34 cellular contexts compared by ENCODE assay signal in genomic region chr1:170337413-170337994, GRCh38.
"Had no signal": no experiment of that assay in that cellular context is flagged by ENCODE, and none has a peak within 500 bp of the region (broad histone marks: within the 10 kb centered on the region; RNA-seq: fewer than 3 reads in every experiment).

No MANE protein-coding gene starts in this region.

- H3K4me1 Mint-ChIP-seq: activated CD4-positive, alpha-beta T cell treated with anti-CD3 and anti-CD28 coated beads for 36 hours; activated CD4-positive, alpha-beta T cell treated with anti-CD3 and anti-CD28 coated beads, Interleukin-2, amount 10 ng/mL, durations not matched to agents 24 days and 14 days; activated CD8-positive, alpha-beta memory T cell treated with anti-CD3 and anti-CD28 coated beads, Interleukin-2, amount 10 ng/mL, durations not matched to agents 7 days and 5 days; activated naive CD4-positive, alpha-beta T cell treated with anti-CD3 and anti-CD28 coated beads, Interleukin-2, amount 10 ng/mL, durations not matched to agents 7 days and 5 days; activated naive CD8-positive, alpha-beta T cell treated with anti-CD3 and anti-CD28 coated beads, Interleukin-2, amount 10 ng/mL, durations not matched to agents 7 days and 5 days; brain; endodermal cell; T-helper 17 cell had no signal

- H3K36me3 Mint-ChIP-seq: activated CD4-positive, alpha-beta memory T cell treated with anti-CD3 and anti-CD28 coated beads for 36 hours; activated CD8-positive, alpha-beta memory T cell treated with anti-CD3 and anti-CD28 coated beads, Interleukin-2, amount 10 ng/mL, durations not matched to agents 7 days and 5 days; activated naive CD4-positive, alpha-beta T cell treated with anti-CD3 and anti-CD28 coated beads, Interleukin-2, amount 10 ng/mL, durations not matched to agents 7 days and 5 days; activated naive CD4-positive, alpha-beta T cell treated with anti-CD3 and anti-CD28 coated beads, Interleukin-2, amount 50 U/mL, for 72 hours; activated naive CD8-positive, alpha-beta T cell treated with anti-CD3 and anti-CD28 coated beads, Interleukin-2, amount 10 ng/mL, durations not matched to agents 7 days and 5 days; brain had no signal

- H3K27me3 Mint-ChIP-seq: activated CD4-positive, alpha-beta T cell treated with anti-CD3 and anti-CD28 coated beads for 36 hours; activated naive CD4-positive, alpha-beta T cell treated with anti-CD3 and anti-CD28 coated beads, Interleukin-2, amount 10 ng/mL, durations not matched to agents 7 days and 5 days; brain had no signal

- H3K36me3 ChIP-seq: ascending aorta, breast epithelium, cardiac muscle cell, colonic mucosa, esophagus muscularis mucosa had no signal

- H3K9me3 ChIP-seq: breast epithelium, colonic mucosa had no signal

- H3K4me3 Mint-ChIP-seq: activated CD4-positive, alpha-beta memory T cell treated with anti-CD3 and anti-CD28 coated beads for 36 hours; activated CD4-positive, alpha-beta T cell treated with anti-CD3 and anti-CD28 coated beads for 36 hours; activated CD4-positive, alpha-beta T cell treated with anti-CD3 and anti-CD28 coated beads, Interleukin-2, amount 10 ng/mL, durations not matched to agents 24 days and 14 days; activated CD8-positive, alpha-beta memory T cell treated with anti-CD3 and anti-CD28 coated beads, Interleukin-2, amount 10 ng/mL, durations not matched to agents 7 days and 5 days; activated CD8-positive, alpha-beta T cell treated with anti-CD3 and anti-CD28 coated beads, Interleukin-2, amount 10 ng/mL, durations not matched to agents 7 days and 5 days; activated naive CD4-positive, alpha-beta T cell treated with anti-CD3 and anti-CD28 coated beads, Interleukin-2, amount 10 ng/mL, durations not matched to agents 7 days and 5 days; activated naive CD8-positive, alpha-beta T cell treated with anti-CD3 and anti-CD28 coated beads, Interleukin-2, amount 10 ng/mL, durations not matched to agents 7 days and 5 days; activated T-helper 1 cell treated with anti-CD3 and anti-CD28 coated beads, Interleukin-12 subunit alpha, Interleukin-12 subunit beta, Interleukin-2, Interleukin-4 antibody, amounts not matched to agents 30 ng/mL and 10 ng/mL and 1 ng/mL, durations not matched to agents 14 hours and 24 hours and 36 hours; brain; endodermal cell; T-helper 17 cell; T-helper 2 cell treated with Interferon-gamma antibody and Interleukin-4, amounts not matched to agents 5 μg/mL and 100 μg/mL, for 36 hours had no signal

- FAIRE-seq: frontal cortex had no signal

- H3K27ac ChIP-seq: ascending aorta, breast epithelium, cardiac muscle cell, colonic mucosa, esophagus muscularis mucosa had no signal

- H3K4me3 ChIP-seq: ascending aorta, breast epithelium, cardiac muscle cell, colonic mucosa, esophagus muscularis mucosa had no signal

- DNase-seq: activated CD4-positive, alpha-beta memory T cell treated with anti-CD3 and anti-CD28 coated beads for 36 hours; activated CD4-positive, alpha-beta T cell treated with anti-CD3 and anti-CD28 coated beads for 36 hours; activated CD4-positive, alpha-beta T cell treated with anti-CD3 and anti-CD28 coated beads, Interleukin-2, amount 10 ng/mL, durations not matched to agents 24 days and 14 days; activated CD4-positive, CD25-positive, alpha-beta regulatory T cell; activated CD4-positive, CD25-positive, alpha-beta regulatory T cell treated with anti-CD3 and anti-CD28 coated beads, Interleukin-2, amount 50 U/mL, for 72 hours; activated CD8-positive, alpha-beta memory T cell treated with anti-CD3 and anti-CD28 coated beads, Interleukin-2, amount 10 ng/mL, durations not matched to agents 7 days and 5 days; activated CD8-positive, alpha-beta memory T cell treated with anti-CD3 and anti-CD28 coated beads, Interleukin-2, amount 50 U/mL, for 4 hours; activated CD8-positive, alpha-beta T cell treated with anti-CD3 and anti-CD28 coated beads, Interleukin-2, amount 10 ng/mL, durations not matched to agents 7 days and 5 days; activated effector memory CD4-positive, alpha-beta T cell treated with anti-CD3 and anti-CD28 coated beads, Interleukin-2, amount 50 U/mL, for 16 hours; activated naive CD4-positive, alpha-beta T cell; activated naive CD4-positive, alpha-beta T cell treated with anti-CD3 and anti-CD28 coated beads, Interleukin-2, amount 10 ng/mL, durations not matched to agents 7 days and 5 days; activated naive CD8-positive, alpha-beta T cell treated with anti-CD3 and anti-CD28 coated beads, Interleukin-2, amount 10 ng/mL, durations not matched to agents 7 days and 5 days; activated T-cell treated with anti-CD3 and anti-CD28 coated beads, Interleukin-2, amount 50 U/mL, for 1 hour; activated T-cell treated with anti-CD3 and anti-CD28 coated beads, Interleukin-2, amount 50 U/mL, for 48 hours; central memory CD4-positive, alpha-beta T cell; cerebellar nuclear complex; colonic mucosa; effector memory CD4-positive, alpha-beta T cell; endodermal cell; erythroblast; foreskin fibroblast; head of caudate nucleus; T-helper 1 cell; T-helper 17 cell had no signal

- H3K27me3 ChIP-seq: ascending aorta, breast epithelium, cardiac muscle cell, colonic mucosa, esophagus muscularis mucosa had no signal

- H3K27ac Mint-ChIP-seq: activated CD4-positive, alpha-beta memory T cell treated with anti-CD3 and anti-CD28 coated beads for 36 hours; activated CD4-positive, alpha-beta T cell treated with anti-CD3 and anti-CD28 coated beads for 36 hours; activated CD4-positive, alpha-beta T cell treated with anti-CD3 and anti-CD28 coated beads, Interleukin-2, amount 10 ng/mL, durations not matched to agents 24 days and 14 days; activated CD8-positive, alpha-beta memory T cell treated with anti-CD3 and anti-CD28 coated beads, Interleukin-2, amount 10 ng/mL, durations not matched to agents 7 days and 5 days; activated CD8-positive, alpha-beta T cell treated with anti-CD3 and anti-CD28 coated beads, Interleukin-2, amount 10 ng/mL, durations not matched to agents 7 days and 5 days; activated naive CD4-positive, alpha-beta T cell treated with anti-CD3 and anti-CD28 coated beads, Interleukin-2, amount 10 ng/mL, durations not matched to agents 7 days and 5 days; activated naive CD4-positive, alpha-beta T cell treated with anti-CD3 and anti-CD28 coated beads, Interleukin-2, amount 50 U/mL, for 72 hours; activated naive CD8-positive, alpha-beta T cell treated with anti-CD3 and anti-CD28 coated beads, Interleukin-2, amount 10 ng/mL, durations not matched to agents 7 days and 5 days; activated T-helper 1 cell treated with anti-CD3 and anti-CD28 coated beads, Interleukin-12 subunit alpha, Interleukin-12 subunit beta, Interleukin-2, Interleukin-4 antibody, amounts not matched to agents 30 ng/mL and 10 ng/mL and 1 ng/mL, durations not matched to agents 14 hours and 24 hours and 36 hours; activated T-helper 2 cell treated with anti-CD3 and anti-CD28 coated beads, Interferon-gamma antibody, Interleukin-2, Interleukin-4, amounts not matched to agents 10 μg/mL and 5 μg/mL and 100 μg/mL, durations not matched to agents 14 hours and 24 hours and 36 hours; brain; endodermal cell; T-helper 17 cell; T-helper 2 cell treated with Interferon-gamma antibody and Interleukin-4, amounts not matched to agents 5 μg/mL and 100 μg/mL, for 36 hours had no signal

- H3K4me1 ChIP-seq: ascending aorta, breast epithelium, colonic mucosa, esophagus muscularis mucosa had no signal

- H3K9me3 Mint-ChIP-seq: activated CD4-positive, alpha-beta memory T cell treated with anti-CD3 and anti-CD28 coated beads for 36 hours; activated CD4-positive, alpha-beta T cell treated with anti-CD3 and anti-CD28 coated beads, Interleukin-2, amount 10 ng/mL, durations not matched to agents 24 days and 14 days; activated naive CD4-positive, alpha-beta T cell treated with anti-CD3 and anti-CD28 coated beads, Interleukin-2, amount 10 ng/mL, durations not matched to agents 7 days and 5 days; activated naive CD4-positive, alpha-beta T cell treated with anti-CD3 and anti-CD28 coated beads, Interleukin-2, amount 50 U/mL, for 72 hours; activated naive CD8-positive, alpha-beta T cell treated with anti-CD3 and anti-CD28 coated beads, Interleukin-2, amount 10 ng/mL, durations not matched to agents 7 days and 5 days; activated T-helper 1 cell treated with anti-CD3 and anti-CD28 coated beads, Interleukin-12 subunit alpha, Interleukin-12 subunit beta, Interleukin-2, Interleukin-4 antibody, amounts not matched to agents 30 ng/mL and 10 ng/mL and 1 ng/mL, durations not matched to agents 14 hours and 24 hours and 36 hours; activated T-helper 2 cell treated with anti-CD3 and anti-CD28 coated beads, Interferon-gamma antibody, Interleukin-2, Interleukin-4, amounts not matched to agents 10 μg/mL and 5 μg/mL and 100 μg/mL, durations not matched to agents 14 hours and 24 hours and 36 hours; endodermal cell; T-helper 2 cell treated with Interferon-gamma antibody and Interleukin-4, amounts not matched to agents 5 μg/mL and 100 μg/mL, for 36 hours had no signal

- ATAC-seq: activated CD4-positive, alpha-beta T cell treated with anti-CD3 and anti-CD28 coated beads for 36 hours; activated CD8-positive, alpha-beta memory T cell treated with anti-CD3 and anti-CD28 coated beads, Interleukin-2, amount 10 ng/mL, durations not matched to agents 7 days and 5 days; activated CD8-positive, alpha-beta T cell treated with anti-CD3 and anti-CD28 coated beads, Interleukin-2, amount 10 ng/mL, durations not matched to agents 7 days and 5 days; activated naive CD4-positive, alpha-beta T cell treated with anti-CD3 and anti-CD28 coated beads, Interleukin-2, amount 50 U/mL, for 72 hours; T-helper 17 cell had no signal
